13 cellular contexts compared by ENCODE assay signal in the genomic region with DNA sequence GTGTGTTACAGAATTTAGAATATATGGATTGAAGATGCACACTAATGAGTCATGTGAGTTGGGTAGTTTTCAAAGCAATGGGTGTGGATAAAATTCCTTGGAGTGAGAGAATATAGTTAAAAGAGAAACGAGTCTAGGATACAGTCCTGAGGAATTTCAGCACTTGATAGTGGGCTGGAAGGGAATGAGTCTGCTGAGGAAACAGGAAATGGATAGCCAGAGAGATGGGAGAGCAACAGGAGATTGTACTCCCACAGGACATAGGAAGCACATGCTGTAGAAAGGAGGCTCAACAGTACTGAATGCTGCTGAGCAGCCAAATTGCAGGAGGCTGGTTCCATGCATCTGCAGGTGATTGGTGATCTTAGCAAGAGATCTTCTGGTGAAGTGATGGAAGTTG.
"Had no signal": no experiment of that assay in that cellular context is flagged by ENCODE, and none has a peak within 500 bp of the region (broad histone marks: within the 10 kb centered on the region; RNA-seq: fewer than 3 reads in every experiment).

No MANE protein-coding gene starts in this region.

- DNase-seq: activated CD4-positive, alpha-beta T cell treated with anti-CD3 and anti-CD28 coated beads for 48 hours; activated CD8-positive, alpha-beta T cell treated with anti-CD3 and anti-CD28 coated beads, Interleukin-2, amount 10 ng/mL, durations not matched to agents 7 days and 5 days; activated naive CD4-positive, alpha-beta T cell; esophagus squamous epithelium; gastrocnemius medialis; kidney; left ventricle myocardium superior; T-helper 17 cell; tibial artery had no signal

- H3K36me3 ChIP-seq: esophagus squamous epithelium, gastrocnemius medialis, tibial artery, vagina had no signal

- H3K4me3 ChIP-seq: esophagus squamous epithelium, gastrocnemius medialis, skin epidermis, tibial artery, vagina had no signal

- ATAC-seq: activated CD8-positive, alpha-beta T cell treated with anti-CD3 and anti-CD28 coated beads, Interleukin-2, amount 10 ng/mL, durations not matched to agents 7 days and 5 days; gastrocnemius medialis; left ventricle myocardium superior; T-helper 17 cell; WTC11 had no signal

- H3K4me1 ChIP-seq: esophagus squamous epithelium, gastrocnemius medialis, tibial artery, vagina had no signal

- H3K9me3 ChIP-seq: esophagus squamous epithelium, gastrocnemius medialis, tibial artery, vagina had no signal

- H3K27ac Mint-ChIP-seq: activated CD8-positive, alpha-beta T cell treated with anti-CD3 and anti-CD28 coated beads, Interleukin-2, amount 10 ng/mL, durations not matched to agents 7 days and 5 days; activated T-helper 1 cell treated with anti-CD3 and anti-CD28 coated beads, Interleukin-12 subunit alpha, Interleukin-12 subunit beta, Interleukin-2, Interleukin-4 antibody, amounts not matched to agents 30 ng/mL and 10 ng/mL and 1 ng/mL, durations not matched to agents 14 hours and 24 hours and 36 hours; T-helper 17 cell; WTC11 had no signal

- H3K27me3 ChIP-seq: esophagus squamous epithelium, gastrocnemius medialis, tibial artery, vagina had no signal

- H3K27me3 Mint-ChIP-seq: T-helper 17 cell had no signal

- H3K4me3 Mint-ChIP-seq: activated CD8-positive, alpha-beta T cell treated with anti-CD3 and anti-CD28 coated beads, Interleukin-2, amount 10 ng/mL, durations not matched to agents 7 days and 5 days; activated T-helper 1 cell treated with anti-CD3 and anti-CD28 coated beads, Interleukin-12 subunit alpha, Interleukin-12 subunit beta, Interleukin-2, Interleukin-4 antibody, amounts not matched to agents 30 ng/mL and 10 ng/mL and 1 ng/mL, durations not matched to agents 14 hours and 24 hours and 36 hours; T-helper 17 cell; WTC11 had no signal

- H3K4me1 Mint-ChIP-seq: T-helper 17 cell had no signal

- H3K9me3 Mint-ChIP-seq: activated T-helper 1 cell treated with anti-CD3 and anti-CD28 coated beads, Interleukin-12 subunit alpha, Interleukin-12 subunit beta, Interleukin-2, Interleukin-4 antibody, amounts not matched to agents 30 ng/mL and 10 ng/mL and 1 ng/mL, durations not matched to agents 14 hours and 24 hours and 36 hours had no signal

- H3K27ac ChIP-seq: esophagus squamous epithelium, gastrocnemius medialis, skin epidermis, tibial artery, vagina had no signal
